In genomic region chr12:90173499-90174197, GRCh38 we compare ENCODE assay signal across 21 cellular contexts.
A peak's percentile ranks its signal among the peaks of the same experiment; 100 is the strongest.
DNase-seq lines count a peak whose midpoint lies in the region; ATAC-seq, FAIRE-seq and TF ChIP-seq lines count a peak whose summit lies in the region.
"Had no signal": no experiment of that assay in that cellular context is flagged by ENCODE, and none has a peak within 500 bp of the region (broad histone marks: within the 10 kb centered on the region; RNA-seq: fewer than 3 reads in every experiment).

No MANE protein-coding gene starts in this region.

- intact Hi-C loops in vagina (cut with DNase I) = no loop called here

- H3K4me1 Mint-ChIP-seq in T-helper 17 cell (no peaks in the 10 kb centered on the region), mesothelial cell of epicardium (peaks cover 22% of the 10 kb centered on the region)
- H3K4me1 Mint-ChIP-seq: CD8-positive, alpha-beta memory T cell; IgD-negative memory B cell had no signal

- H3K9me3 Mint-ChIP-seq in mesothelial cell of epicardium = peaks cover 19% of the 10 kb centered on the region
- H3K9me3 Mint-ChIP-seq: CD8-positive, alpha-beta memory T cell; IgD-negative memory B cell had no signal

- no peak for FAIRE-seq in frontal cortex (lab: Jason Lieb, UNC)

- H3K27me3 Mint-ChIP-seq in T-helper 17 cell (no peaks in the 10 kb centered on the region), mesothelial cell of epicardium (ENCODE audit: low read depth) (no peaks in the 10 kb centered on the region)
- H3K27me3 Mint-ChIP-seq: IgD-negative memory B cell had no signal

- H3K4me1 ChIP-seq in vagina = no peaks in the 10 kb centered on the region

- H3K36me3 Mint-ChIP-seq in T-helper 17 cell (ENCODE audit: low read depth) (no peaks in the 10 kb centered on the region), mesothelial cell of epicardium (no peaks in the 10 kb centered on the region)
- H3K36me3 Mint-ChIP-seq: CD8-positive, alpha-beta memory T cell; IgD-negative memory B cell had no signal

- H3K4me3 Mint-ChIP-seq in T-helper 17 cell = peak overlapping the region; percentile 3
- no peak overlapping the region for H3K4me3 Mint-ChIP-seq in mesothelial cell of epicardium
- H3K4me3 Mint-ChIP-seq: CD8-positive, alpha-beta memory T cell; IgD-negative memory B cell had no signal

- H3K36me3 ChIP-seq in vagina = no peaks in the 10 kb centered on the region

- TF ChIP-seq CTCF in mesothelial cell of epicardium (IDR thresholded peaks at IDR 0.05; ENCODE audit: unreplicated experiment) (no peak), vagina (IDR thresholded peaks at IDR 0.05) (no peak)

- TF ChIP-seq POLR2A in vagina (IDR thresholded peaks at IDR 0.05) = no peak

- DNase-seq in NCI-H524 treated with DMSO at 0.1 percent for 48 hours (lab: John Stamatoyannopoulos, UW) (peak; percentile 96), NCI-H524 (lab: John Stamatoyannopoulos, UW) (no peak), T-helper 17 cell (no peak), mesothelial cell of epicardium (ENCODE audit: low spot score in 2 of 2, unreplicated experiment in 2 of 2) (no peak), frontal cortex (ENCODE audit: low spot score in 2 of 2) (no peak), activated T-cell treated with anti-CD3 and anti-CD28 coated beads for 4 hours (no peak), vagina (ENCODE audit: extremely low spot score in 2 of 2) (no peak)
- DNase-seq: Calu3; CD8-positive, alpha-beta memory T cell; DMS79; H7; NCI-H1105; NCI-H146; NCI-H2029; NK-92 treated with Interleukin-12 subunit alpha and Interleukin-12 subunit beta, amount 100 ng/mL, for 24 hours; SHP77 treated with DMSO at 0.1 percent for 48 hours had no signal

- no peak overlapping the region for H3K4me3 ChIP-seq in vagina
- H3K4me3 ChIP-seq: SK-N-MC had no signal

- ATAC-seq in T-helper 17 cell (no peak), GM21447 (IDR thresholded peaks at IDR 0.05; ENCODE audit: unreplicated experiment) (no peak)

- H3K27me3 ChIP-seq in vagina = no peaks in the 10 kb centered on the region

- H3K27ac Mint-ChIP-seq in T-helper 17 cell = no peak overlapping the region
- H3K27ac Mint-ChIP-seq in mesothelial cell of epicardium = peak overlapping the region; percentile 26
- H3K27ac Mint-ChIP-seq: CD8-positive, alpha-beta memory T cell; IgD-negative memory B cell had no signal

- H3K9me3 ChIP-seq in T-helper 17 cell (ENCODE audit: control insufficient read depth, low read length, poor library complexity, severe bottlenecking) (no peaks in the 10 kb centered on the region), vagina (no peaks in the 10 kb centered on the region)

- H3K27ac ChIP-seq in vagina = no peak overlapping the region
- H3K27ac ChIP-seq: C4-2B, RWPE1, SK-N-MC had no signal
